11 cellular contexts compared by ENCODE assay signal in the genomic region with DNA sequence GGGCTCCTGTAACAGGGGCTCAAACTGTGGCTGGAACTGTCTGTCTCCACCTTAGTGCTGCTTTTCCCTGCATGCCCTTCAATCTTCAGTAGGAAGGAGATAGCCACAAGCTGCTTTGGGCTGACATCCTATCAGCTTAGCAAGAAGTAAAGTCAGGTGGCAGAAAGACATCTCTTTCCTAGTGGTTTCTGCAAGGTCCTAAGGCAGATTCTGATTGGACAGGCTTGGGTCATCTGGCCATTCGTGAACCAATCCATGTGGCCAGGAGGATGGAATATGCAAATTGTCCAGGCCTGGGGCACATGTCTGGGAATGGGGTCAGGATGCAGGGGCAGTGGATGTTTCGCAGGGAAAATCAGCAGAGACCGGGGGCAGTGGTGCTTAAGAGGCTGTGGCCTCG. TPM values are rescaled to one million over a fixed set of nuclear protein-coding genes. Genes with fewer than 3 reads are reported as not detected.
A peak's percentile ranks its signal among the peaks of the same experiment; 100 is the strongest.
DNase-seq lines count a peak whose midpoint lies in the region; ATAC-seq, FAIRE-seq and TF ChIP-seq lines count a peak whose summit lies in the region.
"Had no signal": no experiment of that assay in that cellular context is flagged by ENCODE, and none has a peak within 500 bp of the region (broad histone marks: within the 10 kb centered on the region; RNA-seq: fewer than 3 reads in every experiment).

No MANE protein-coding gene starts in this region.

- TF ChIP-seq RAD21 in A549 (conservative IDR thresholded peaks at IDR 0.05 in 1 of 2, IDR thresholded peaks at IDR 0.05 in 1 of 2): no peak

- DNase-seq in A549 (ENCODE audit: low read depth in 1 of 2, low spot score in 1 of 2): peak; percentile 76 to 86
- peak; percentile 55 to 68 for DNase-seq in HAP-1 (ENCODE audit: low spot score in 2 of 2)
- DNase-seq in SK-N-DZ (ENCODE audit: low spot score): peak; percentile 86
- DNase-seq in foreskin keratinocyte: peak in 1 of 2 donors; percentile 23
- DNase-seq in HK-2 (ENCODE audit: unreplicated experiment): no peak
- no peak for DNase-seq in germinal center (ENCODE audit: low spot score)
- no peak for DNase-seq in ascending aorta (ENCODE audit: low spot score in 2 of 2)

- peak overlapping the region in 1 of 2 experiments; percentile 83; a peak in 2 of 6 replicates for H3K27ac ChIP-seq in A549
- H3K27ac ChIP-seq in foreskin keratinocyte: no peak overlapping the region
- peak overlapping the region in 1 of 2 donors; percentile 88 for H3K27ac ChIP-seq in ascending aorta

- H3K27me3 ChIP-seq in HAP-1 (ENCODE audit: low read depth) (no peaks in the 10 kb centered on the region), foreskin keratinocyte (no peaks in the 10 kb centered on the region), ascending aorta (no peaks in the 10 kb centered on the region)

- CTCF ChIA-PET in A549 (lab: Yijun Ruan, JAX): interaction anchor here (0.8 to 2.2 kb wide), 3 partner anchors 12 to 143 kb away, joined by 3 to 7 read pairs (median 4); no protein-coding TSS in a partner anchor

- POLR2A ChIA-PET in A549 (lab: Yijun Ruan, JAX): no interaction called here

- ATAC-seq in A549 (peak; percentile 37 to 79; a peak in 4 of 6 replicates), foreskin keratinocyte (peak; percentile 47), HG03196 (IDR thresholded peaks at IDR 0.05; ENCODE audit: unreplicated experiment) (no peak)

- 79% methylated on average over 4 of the region's 4 CpGs for WGBS in A549 (ENCODE audit: missing lambda C conversion rate)

- FAIRE-seq in A549 (lab: Jason Lieb, UNC): no peak
- FAIRE-seq: endometrium had no signal

- intact Hi-C loops in ascending aorta (cut with DNase I): no loop called here

- H3K4me1 ChIP-seq in A549 (peaks cover 47% of the 10 kb centered on the region), HAP-1 (peaks cover 21% of the 10 kb centered on the region), foreskin keratinocyte (no peaks in the 10 kb centered on the region), ascending aorta (peaks cover 15 to 27% of the 10 kb centered on the region in 2 donors)

- no peak for TF ChIP-seq EP300 in A549 (IDR thresholded peaks at IDR 0.05)

- H3K9me3 ChIP-seq in A549 (no peaks in the 10 kb centered on the region), HAP-1 (no peaks in the 10 kb centered on the region), ascending aorta (no peaks in the 10 kb centered on the region)

- H3K4me3 ChIP-seq in A549 (no peak overlapping the region), HAP-1 (no peak overlapping the region), ascending aorta (no peak overlapping the region)

- TF ChIP-seq CTCF in A549 (IDR thresholded peaks at IDR 0.05): no peak
- TF ChIP-seq CTCF in foreskin keratinocyte (conservative IDR thresholded peaks at IDR 0.05): no peak
- TF ChIP-seq CTCF in ascending aorta (IDR thresholded peaks at IDR 0.05): no peak

- peaks cover 28% of the 10 kb centered on the region for H3K36me3 ChIP-seq in HAP-1 (replicated peaks)
- peaks cover 5 to 18% of the 10 kb centered on the region in 2 donors for H3K36me3 ChIP-seq in ascending aorta

- H3K4me2 ChIP-seq in A549: no peak overlapping the region

- in situ Hi-C loops in HAP-1 (cut with MboI; ENCODE audit: low sequenced_read_pairs): no loop called here

- TF ChIP-seq POLR2A in A549 (IDR thresholded peaks at IDR 0.05; ENCODE audit: low read length): no peak

TF ChIP-seq in A549, 52 proteins besides CTCF, POLR2A, EP300 and RAD21:
- TF ChIP-seq, protein P1, sequence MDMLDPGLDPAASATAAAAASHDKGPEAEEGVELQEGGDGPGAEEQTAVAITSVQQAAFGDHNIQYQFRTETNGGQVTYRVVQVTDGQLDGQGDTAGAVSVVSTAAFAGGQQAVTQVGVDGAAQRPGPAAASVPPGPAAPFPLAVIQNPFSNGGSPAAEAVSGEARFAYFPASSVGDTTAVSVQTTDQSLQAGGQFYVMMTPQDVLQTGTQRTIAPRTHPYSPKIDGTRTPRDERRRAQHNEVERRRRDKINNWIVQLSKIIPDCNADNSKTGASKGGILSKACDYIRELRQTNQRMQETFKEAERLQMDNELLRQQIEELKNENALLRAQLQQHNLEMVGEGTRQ (IDR thresholded peaks at IDR 0.05): peak; percentile 89
- TF ChIP-seq, protein P2, sequence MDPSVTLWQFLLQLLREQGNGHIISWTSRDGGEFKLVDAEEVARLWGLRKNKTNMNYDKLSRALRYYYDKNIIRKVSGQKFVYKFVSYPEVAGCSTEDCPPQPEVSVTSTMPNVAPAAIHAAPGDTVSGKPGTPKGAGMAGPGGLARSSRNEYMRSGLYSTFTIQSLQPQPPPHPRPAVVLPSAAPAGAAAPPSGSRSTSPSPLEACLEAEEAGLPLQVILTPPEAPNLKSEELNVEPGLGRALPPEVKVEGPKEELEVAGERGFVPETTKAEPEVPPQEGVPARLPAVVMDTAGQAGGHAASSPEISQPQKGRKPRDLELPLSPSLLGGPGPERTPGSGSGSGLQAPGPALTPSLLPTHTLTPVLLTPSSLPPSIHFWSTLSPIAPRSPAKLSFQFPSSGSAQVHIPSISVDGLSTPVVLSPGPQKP (IDR thresholded peaks at IDR 0.05; ENCODE audit: low read depth, low read length): no peak

RNA-seq across cellular contexts. Expression of a gene that starts 5.2 kb away (rescaled TPM):
- polyA plus RNA-seq in A549 (2011; rRNA removed) (16.7 and 18.6 TPM in 2 replicates), A549 (2017; fragmentation: RNase III; extraction: RNeasy Plus Mini Kit Qiagen cat#74134 plus additional on column Dnase treatment) (19.6 to 20.5 TPM (median 19.8 TPM) in 3 replicates), foreskin keratinocyte (26.3 and 27.2 TPM in 2 replicates)
- polyA plus RNA-seq in A549 (2012; cell fraction: cytosol; rRNA removed): 30.7 and 38.4 TPM in 2 replicates
- polyA plus RNA-seq in A549 (2012; cell fraction: nucleus; rRNA removed): 20.3 and 23.4 TPM in 2 replicates
- 11.0 and 14.3 TPM in 2 replicates for polyA minus RNA-seq in A549 (2011; rRNA and poly(A)+ RNA removed)
- polyA plus RNA-seq in SK-N-DZ (2014; cell fraction: cytosol; rRNA removed): 31.5 and 32.0 TPM in 2 replicates
- 16.6 and 17.2 TPM in 2 replicates for polyA plus RNA-seq in SK-N-DZ (2014; cell fraction: nucleus; rRNA removed)
- total RNA-seq in foreskin keratinocyte (24.3 and 27.0 TPM in 2 replicates), ascending aorta (48.4 TPM)

RNA-seq across cellular contexts. Expression of a gene that starts 5.5 kb away (rescaled TPM):
- polyA plus RNA-seq in A549 (2011; rRNA removed): 60.6 and 62.4 TPM in 2 replicates
- 88.2 and 92.3 TPM in 2 replicates for polyA plus RNA-seq in A549 (2012; cell fraction: cytosol; rRNA removed)
- polyA plus RNA-seq in A549 (2012; cell fraction: nucleus; rRNA removed): 178 and 216 TPM in 2 replicates
- polyA plus RNA-seq in A549 (2017; fragmentation: RNase III; extraction: RNeasy Plus Mini Kit Qiagen cat#74134 plus additional on column Dnase treatment): 55.9 to 64.5 TPM (median 62.2 TPM) in 3 replicates
- polyA minus RNA-seq in A549 (2011; rRNA and poly(A)+ RNA removed): 57.6 and 76.8 TPM in 2 replicates
- 34.7 and 39.3 TPM in 2 replicates for polyA plus RNA-seq in SK-N-DZ (2014; cell fraction: cytosol; rRNA removed)
- polyA plus RNA-seq in SK-N-DZ (2014; cell fraction: nucleus; rRNA removed): 32.1 and 56.8 TPM in 2 replicates
- 64.7 and 66.8 TPM in 2 replicates for total RNA-seq in foreskin keratinocyte
- polyA plus RNA-seq in foreskin keratinocyte: 95.1 and 95.8 TPM in 2 replicates
- 97.0 TPM for total RNA-seq in ascending aorta

RNA-seq across cellular contexts. Expression of a gene that starts 30.5 kb away (rescaled TPM):
- polyA plus RNA-seq in A549 (2011; rRNA removed): 24.1 and 28.7 TPM in 2 replicates
- 26.0 and 34.1 TPM in 2 replicates for polyA plus RNA-seq in A549 (2012; cell fraction: cytosol; rRNA removed)
- polyA plus RNA-seq in A549 (2012; cell fraction: nucleus; rRNA removed): 98.9 and 125 TPM in 2 replicates
- 20.5 to 21.9 TPM (median 21.0 TPM) in 3 replicates for polyA plus RNA-seq in A549 (2017; fragmentation: RNase III; extraction: RNeasy Plus Mini Kit Qiagen cat#74134 plus additional on column Dnase treatment)
- 31.8 and 38.7 TPM in 2 replicates for polyA minus RNA-seq in A549 (2011; rRNA and poly(A)+ RNA removed)
- polyA plus RNA-seq in SK-N-DZ (2014; cell fraction: cytosol; rRNA removed): 8.7 and 11.1 TPM in 2 replicates
- 63.1 and 85.4 TPM in 2 replicates for polyA plus RNA-seq in SK-N-DZ (2014; cell fraction: nucleus; rRNA removed)
- total RNA-seq in foreskin keratinocyte: 14.3 and 15.9 TPM in 2 replicates
- 8.9 and 10.5 TPM in 2 replicates for polyA plus RNA-seq in foreskin keratinocyte
- 56.3 TPM for total RNA-seq in ascending aorta

RNA-seq across cellular contexts. Expression of a gene that starts 41.2 kb away (rescaled TPM):
- polyA plus RNA-seq in A549 (2011; rRNA removed) (not detected in 2 replicates), A549 (2017; fragmentation: RNase III; extraction: RNeasy Plus Mini Kit Qiagen cat#74134 plus additional on column Dnase treatment) (0.05 TPM in 1 of 3 replicates, not detected in the others), foreskin keratinocyte (not detected in 2 replicates)
- polyA plus RNA-seq in A549 (2012; cell fraction: cytosol; rRNA removed): 0.04 and 0.06 TPM in 2 replicates
- 0.36 TPM in 1 of 2 replicates, not detected in the other for polyA plus RNA-seq in A549 (2012; cell fraction: nucleus; rRNA removed)
- not detected in 2 replicates for polyA minus RNA-seq in A549 (2011; rRNA and poly(A)+ RNA removed)
- polyA plus RNA-seq in SK-N-DZ (2014; cell fraction: cytosol; rRNA removed): not detected in 2 replicates
- not detected in 2 replicates for polyA plus RNA-seq in SK-N-DZ (2014; cell fraction: nucleus; rRNA removed)
- total RNA-seq in foreskin keratinocyte (not detected in 2 replicates), ascending aorta (not detected)
- total RNA-seq: activated T-helper 2 cell treated with anti-CD3 and anti-CD28 coated beads, Interferon-gamma antibody, Interleukin-2, Interleukin-4, amounts not matched to agents 10 μg/mL and 5 μg/mL and 100 μg/mL, durations not matched to agents 14 hours and 24 hours and 36 hours; mesenteric fat pad had no signal

RNA-seq across cellular contexts. Expression of a gene that starts 55.2 kb away (rescaled TPM):
- polyA plus RNA-seq in A549 (2011; rRNA removed) (0.34 and 0.36 TPM in 2 replicates), A549 (2017; fragmentation: RNase III; extraction: RNeasy Plus Mini Kit Qiagen cat#74134 plus additional on column Dnase treatment) (0.18 to 0.30 TPM (median 0.30 TPM) in 3 replicates), foreskin keratinocyte (not detected in 2 replicates)
- polyA plus RNA-seq in A549 (2012; cell fraction: cytosol; rRNA removed): 0.30 and 0.43 TPM in 2 replicates
- 0.94 and 1.2 TPM in 2 replicates for polyA plus RNA-seq in A549 (2012; cell fraction: nucleus; rRNA removed)
- 0.17 and 0.54 TPM in 2 replicates for polyA minus RNA-seq in A549 (2011; rRNA and poly(A)+ RNA removed)
- polyA plus RNA-seq in SK-N-DZ (2014; cell fraction: cytosol; rRNA removed): not detected in 2 replicates
- 0.07 TPM in 1 of 2 replicates, not detected in the other for polyA plus RNA-seq in SK-N-DZ (2014; cell fraction: nucleus; rRNA removed)
- total RNA-seq in foreskin keratinocyte (0.07 TPM in 1 of 2 replicates, not detected in the other), ascending aorta (0.64 TPM)
- total RNA-seq: mesenteric fat pad had no signal

Comparison
In these comparisons a context has a peak if more than half of its experiments do, and no peak if none do; other contexts are left out.
1. DNase-seq: peak in A549 (2 of 2), HAP-1 (2 of 2) and SK-N-DZ (single experiment); none in HK-2 (single experiment), germinal center (single experiment) and ascending aorta (0 of 2).